Comparison of ENCODE assay signal across 9 cellular contexts in genomic region chr15:90095521-90095959, GRCh38. TPM values are rescaled to one million over a fixed set of nuclear protein-coding genes. Genes with fewer than 3 reads are reported as not detected.
A peak's percentile ranks its signal among the peaks of the same experiment; 100 is the strongest.
DNase-seq lines count a peak whose midpoint lies in the region; ATAC-seq and TF ChIP-seq lines count a peak whose summit lies in the region.
"Had no signal": no experiment of that assay in that cellular context is flagged by ENCODE, and none has a peak within 500 bp of the region (broad histone marks: within the 10 kb centered on the region; RNA-seq: fewer than 3 reads in every experiment).

No MANE protein-coding gene starts in this region.

- peak overlapping the region; percentile 15 for H3K4me3 Mint-ChIP-seq in glutamatergic neuron (ENCODE audit: unreplicated experiment)
- peak overlapping the region; percentile 19 for H3K4me3 Mint-ChIP-seq in stimulated activated naive CD8-positive, alpha-beta T cell treated with anti-CD3 and anti-CD28 coated beads, Interleukin-15, Interleukin-2, amounts not matched to agents 100 ng/mL and 50 ng/mL, for 24 hours
- H3K4me3 Mint-ChIP-seq in stimulated activated naive B cell treated with anti-CD40 and anti-IgM and Interleukin-4, amounts not matched to agents 10 μg/mL and 1 μg/mL and 100 μg/mL, for 72 hours, result no peak overlapping the region

- H3K4me1 Mint-ChIP-seq in glutamatergic neuron (ENCODE audit: low read depth, unreplicated experiment), result peaks cover 28% of the 10 kb centered on the region
- peaks cover 70% of the 10 kb centered on the region for H3K4me1 Mint-ChIP-seq in stimulated activated naive CD8-positive, alpha-beta T cell treated with anti-CD3 and anti-CD28 coated beads, Interleukin-15, Interleukin-2, amounts not matched to agents 100 ng/mL and 50 ng/mL, for 24 hours (ENCODE audit: low read depth)
- H3K4me1 Mint-ChIP-seq in stimulated activated naive B cell treated with anti-CD40 and anti-IgM and Interleukin-4, amounts not matched to agents 10 μg/mL and 1 μg/mL and 100 μg/mL, for 72 hours, result peaks cover 41 to 60% of the 10 kb centered on the region in 2 donors

- CTCF ChIA-PET in OCI-LY7 (lab: Charles Lee; ENCODE audit: unreplicated experiment), result no interaction called here

- peaks cover under 1% of the 10 kb centered on the region; the same call in 1 of the 2 replicates for H3K36me3 ChIP-seq in OCI-LY7 (ENCODE audit: insufficient read depth, low read length)

- no peaks in the 10 kb centered on the region for H3K9me2 ChIP-seq in OCI-LY7 (ENCODE audit: insufficient read depth, low read length)

- H4K20me1 ChIP-seq in OCI-LY7 (ENCODE audit: insufficient read depth, low read length), result no peaks in the 10 kb centered on the region

- ATAC-seq in GM21447 (IDR thresholded peaks at IDR 0.05; ENCODE audit: unreplicated experiment), result no peak
- no peak for ATAC-seq in stimulated activated naive B cell treated with anti-CD40 and anti-IgM and Interleukin-4, amounts not matched to agents 10 μg/mL and 1 μg/mL and 100 μg/mL, for 72 hours (replicated peaks)

- H3K9me3 Mint-ChIP-seq in glutamatergic neuron (ENCODE audit: unreplicated experiment), result peaks cover 5% of the 10 kb centered on the region
- H3K9me3 Mint-ChIP-seq in stimulated activated naive CD8-positive, alpha-beta T cell treated with anti-CD3 and anti-CD28 coated beads, Interleukin-15, Interleukin-2, amounts not matched to agents 100 ng/mL and 50 ng/mL, for 24 hours, result no peaks in the 10 kb centered on the region
- H3K9me3 Mint-ChIP-seq in stimulated activated naive B cell treated with anti-CD40 and anti-IgM and Interleukin-4, amounts not matched to agents 10 μg/mL and 1 μg/mL and 100 μg/mL, for 72 hours, result no peaks in the 10 kb centered on the region

- peaks cover 9% of the 10 kb centered on the region for H3K36me3 Mint-ChIP-seq in glutamatergic neuron (ENCODE audit: unreplicated experiment)
- H3K36me3 Mint-ChIP-seq in stimulated activated naive CD8-positive, alpha-beta T cell treated with anti-CD3 and anti-CD28 coated beads, Interleukin-15, Interleukin-2, amounts not matched to agents 100 ng/mL and 50 ng/mL, for 24 hours (ENCODE audit: low read depth), result peaks cover 20% of the 10 kb centered on the region
- H3K36me3 Mint-ChIP-seq in stimulated activated naive B cell treated with anti-CD40 and anti-IgM and Interleukin-4, amounts not matched to agents 10 μg/mL and 1 μg/mL and 100 μg/mL, for 72 hours, result peaks cover 8 to 36% of the 10 kb centered on the region in 2 donors

- H3K4me3 ChIP-seq in OCI-LY7 (ENCODE audit: low read depth, low read length, poor library complexity, severe bottlenecking) (peak overlapping the region; percentile 89), lower leg skin (ENCODE audit: low read depth, poor library complexity, severe bottlenecking) (no peak overlapping the region)

- H3K27ac ChIP-seq in OCI-LY7 (ENCODE audit: low read depth, low read length, poor library complexity, severe bottlenecking), result peak overlapping the region; percentile 99

- POLR2A ChIA-PET in OCI-LY7 (lab: Charles Lee), result interaction anchor here (0.6 to 1.0 kb wide), 3 partner anchors 36 to 201 kb away, joined by 3 read pairs; partner anchors contain the start of gene AP3S2

- no peaks in the 10 kb centered on the region for H3K9me3 ChIP-seq in OCI-LY7 (ENCODE audit: low read length)

- peaks cover 36% of the 10 kb centered on the region; the same call in 1 of the 2 replicates for H3K79me2 ChIP-seq in OCI-LY7 (ENCODE audit: insufficient read depth, low read depth, low read length)

- no peak for TF ChIP-seq POLR2A in lower leg skin (IDR thresholded peaks at IDR 0.05)

- H3K4me1 ChIP-seq in OCI-LY7 (ENCODE audit: insufficient read depth, low read length, poor library complexity, severe bottlenecking), result peaks cover 67% of the 10 kb centered on the region

- BruUV-seq in OCI-LY7 (replicated peaks; lab: Mats Ljungman, UMichigan), result no TSS peak

- TF ChIP-seq CTCF in OCI-LY7 (conservative IDR thresholded peaks at IDR 0.05; ENCODE audit: low read length) (no peak), glutamatergic neuron (IDR thresholded peaks at IDR 0.05; ENCODE audit: partially characterized antibody, unreplicated experiment) (no peak), lower leg skin (IDR thresholded peaks at IDR 0.05) (no peak)

- H2AFZ ChIP-seq in OCI-LY7 (ENCODE audit: low read length), result no peak overlapping the region

- H3K27ac Mint-ChIP-seq in glutamatergic neuron (ENCODE audit: unreplicated experiment), result no peak overlapping the region
- H3K27ac Mint-ChIP-seq in stimulated activated naive CD8-positive, alpha-beta T cell treated with anti-CD3 and anti-CD28 coated beads, Interleukin-15, Interleukin-2, amounts not matched to agents 100 ng/mL and 50 ng/mL, for 24 hours, result peak overlapping the region; percentile 73
- no peak overlapping the region for H3K27ac Mint-ChIP-seq in stimulated activated naive B cell treated with anti-CD40 and anti-IgM and Interleukin-4, amounts not matched to agents 10 μg/mL and 1 μg/mL and 100 μg/mL, for 72 hours

- H3K4me2 ChIP-seq in OCI-LY7 (ENCODE audit: low read length), result peak overlapping the region; percentile 95

- WGBS in lower leg skin, 2 donors, result 46 to 52% methylated on average over 3 of the region's 3 CpGs

- DNase-seq in SIG-M5 treated with dmso at 0.1 percent for 504 hours (lab: John Stamatoyannopoulos, UW; ENCODE audit: unreplicated experiment) (peak; percentile 67), SIG-M5 (lab: John Stamatoyannopoulos, UW) (no peak), OCI-LY7 (ENCODE audit: low spot score) (peak; percentile 80), glutamatergic neuron (no peak), lower leg skin (ENCODE audit: low spot score in 2 of 2) (no peak)
- DNase-seq in stimulated activated naive B cell treated with anti-CD40 and anti-IgM and Interleukin-4, amounts not matched to agents 10 μg/mL and 1 μg/mL and 100 μg/mL, for 72 hours, result no peak
- DNase-seq: KG1 had no signal

- intact Hi-C loops in OCI-LY7 (cut with micrococcal nuclease; ENCODE audit: unreplicated experiment) (no loop called here), lower leg skin (cut with DNase I; ENCODE audit: low total_unique reads) (no loop called here)

- H3K27me3 Mint-ChIP-seq in glutamatergic neuron (ENCODE audit: unreplicated experiment), result peaks cover 10% of the 10 kb centered on the region
- no peaks in the 10 kb centered on the region for H3K27me3 Mint-ChIP-seq in stimulated activated naive CD8-positive, alpha-beta T cell treated with anti-CD3 and anti-CD28 coated beads, Interleukin-15, Interleukin-2, amounts not matched to agents 100 ng/mL and 50 ng/mL, for 24 hours
- no peaks in the 10 kb centered on the region for H3K27me3 Mint-ChIP-seq in stimulated activated naive B cell treated with anti-CD40 and anti-IgM and Interleukin-4, amounts not matched to agents 10 μg/mL and 1 μg/mL and 100 μg/mL, for 72 hours

RNA-seq across cellular contexts. Expression of gene IDH2, which starts 6.7 kb away (rescaled TPM):
- total RNA-seq in OCI-LY7 (2014; rRNA removed; shearing (Covaris generic)), result 204 and 220 TPM in 2 replicates
- total RNA-seq in OCI-LY7 (2022) (216 and 224 TPM in 2 replicates), glutamatergic neuron (ENCODE audit: unreplicated experiment) (149 TPM), lower leg skin (100 to 1,000 TPM in 2 of 4 donors, 10 to 100 TPM in 2; 49.2 to 136 (median 86.3) TPM)

Comparison
In these comparisons a context has a peak if more than half of its experiments do, and no peak if none do; other contexts are left out.
1. DNase-seq: peak in SIG-M5 treated with dmso at 0.1 percent for 504 hours (single experiment) and OCI-LY7 (single experiment); none in SIG-M5 (single experiment), glutamatergic neuron (single experiment), lower leg skin (0 of 2) and stimulated activated naive B cell treated with anti-CD40 and anti-IgM and Interleukin-4, amounts not matched to agents 10 μg/mL and 1 μg/mL and 100 μg/mL, for 72 hours (single experiment).
2. H3K4me3 Mint-ChIP-seq: peak in glutamatergic neuron (single experiment) and stimulated activated naive CD8-positive, alpha-beta T cell treated with anti-CD3 and anti-CD28 coated beads, Interleukin-15, Interleukin-2, amounts not matched to agents 100 ng/mL and 50 ng/mL, for 24 hours (single experiment); none in stimulated activated naive B cell treated with anti-CD40 and anti-IgM and Interleukin-4, amounts not matched to agents 10 μg/mL and 1 μg/mL and 100 μg/mL, for 72 hours (0 of 2).